Comparison of ENCODE assay signal across 30 cellular contexts in genomic region chr1:210299501-210299900, GRCh38. TPM values are rescaled to one million over a fixed set of nuclear protein-coding genes. Genes with fewer than 3 reads are reported as not detected.
A peak's percentile ranks its signal among the peaks of the same experiment; 100 is the strongest.
DNase-seq lines count a peak whose midpoint lies in the region; ATAC-seq and TF ChIP-seq lines count a peak whose summit lies in the region.
"Had no signal": no experiment of that assay in that cellular context is flagged by ENCODE, and none has a peak within 500 bp of the region (broad histone marks: within the 10 kb centered on the region; RNA-seq: fewer than 3 reads in every experiment).

No MANE protein-coding gene starts in this region.

- H3K79me1 ChIP-seq in trophoblast cell (ENCODE audit: low read length): peaks cover 17% of the 10 kb centered on the region

- H3K4me1 ChIP-seq in HEK293 (ENCODE audit: control insufficient read depth, insufficient read depth, low read length) (peaks cover 10% of the 10 kb centered on the region; the same call in 1 of the 2 replicates), foreskin keratinocyte (peaks cover 4% of the 10 kb centered on the region), trophoblast cell (ENCODE audit: control insufficient read depth in 1 of 2, insufficient read depth in 2 of 2, low read length in 2 of 2) (peaks cover 14 to 25% of the 10 kb centered on the region in 2 experiments)
- H3K4me1 ChIP-seq: BLaER1 treated with 17β-estradiol and CSF1 and Interleukin-3, amounts not matched to agents 10 nM and 100 nM; Caco-2 had no signal

- CTCF ChIA-PET in HEK293 (lab: Yijun Ruan, JAX): interaction anchor here (0.6 to 1.1 kb wide), 4 partner anchors 9 to 285 kb away, joined by 3 to 6 read pairs (median 3); no protein-coding TSS in a partner anchor

- no peak overlapping the region for H4K8ac ChIP-seq in trophoblast cell (ENCODE audit: low read depth, low read length)

- no peaks in the 10 kb centered on the region for H3K36me3 ChIP-seq in HEK293 (ENCODE audit: control insufficient read depth in 2 of 2, insufficient read depth in 1 of 2, low read length in 2 of 2)
- H3K36me3 ChIP-seq in trophoblast cell (ENCODE audit: control insufficient read depth in 1 of 2, insufficient read depth in 2 of 2, low read length in 2 of 2): no peaks in the 10 kb centered on the region
- H3K36me3 ChIP-seq: BLaER1 treated with 17β-estradiol and CSF1 and Interleukin-3, amounts not matched to agents 10 nM and 100 nM; gastrocnemius medialis; MG63; neural progenitor cell; right atrium auricular region had no signal

- no peak overlapping the region for H2BK12ac ChIP-seq in trophoblast cell (ENCODE audit: low read length)

- DNase-seq in RPMI7951 (ENCODE audit: low read depth): peak; percentile 49
- DNase-seq in foreskin keratinocyte: peak; percentile 24 to 62
- peak; percentile 11 to 68 for DNase-seq in trophoblast cell
- DNase-seq in head of caudate nucleus: no peak
- DNase-seq in SKM-1 (lab: John Stamatoyannopoulos, UW; ENCODE audit: unreplicated experiment): no peak
- DNase-seq in COR-L47 (lab: John Stamatoyannopoulos, UW): no peak
- DNase-seq: activated CD4-positive, alpha-beta T cell treated with anti-CD3 and anti-CD28 coated beads, Interleukin-2, amount 50 U/mL, for 1 hour; activated CD4-positive, CD25-positive, alpha-beta regulatory T cell; activated gamma-delta T cell; activated T-cell treated with anti-CD3 and anti-CD28 coated beads, Interleukin-2, amount 50 U/mL, for 4 hours; Caco-2; gastrocnemius medialis; GDM1; KG1; left colon; MG63; NCI-H1105 treated with DMSO at 0.1 percent for 48 hours; NCI-H2029; NCI-H446; NCI-H774; SK-N-SH; small intestine; stimulated activated naive B cell treated with anti-CD40 and anti-IgM and Interleukin-4, amounts not matched to agents 10 μg/mL and 1 μg/mL and 100 μg/mL, for 72 hours had no signal

- H3K4me3 ChIP-seq in HEK293 (ENCODE audit: low read depth, low read length): no peak overlapping the region
- H3K4me3 ChIP-seq in trophoblast cell (ENCODE audit: low read depth, low read length): no peak overlapping the region
- H3K4me3 ChIP-seq: BLaER1 treated with 17β-estradiol and CSF1 and Interleukin-3, amounts not matched to agents 10 nM and 100 nM; gastrocnemius medialis; hepatocyte; MG63; neural progenitor cell; right atrium auricular region had no signal

- no peak overlapping the region for H2BK5ac ChIP-seq in trophoblast cell (ENCODE audit: low read depth, low read length, poor library complexity)

- POLR2A ChIA-PET in HEK293 (lab: Yijun Ruan, JAX): no interaction called here

- no peak overlapping the region for H3K4ac ChIP-seq in trophoblast cell (ENCODE audit: low read depth, low read length)

- peaks cover 3% of the 10 kb centered on the region for H3K79me2 ChIP-seq in trophoblast cell (ENCODE audit: control insufficient read depth, insufficient read depth, low read length, poor library complexity)
- H3K79me2 ChIP-seq: hepatocyte had no signal

- no peak overlapping the region for H2BK120ac ChIP-seq in trophoblast cell (ENCODE audit: insufficient read depth, low read length, poor library complexity)

- H3K27me3 ChIP-seq in foreskin keratinocyte (peaks cover 61% of the 10 kb centered on the region), trophoblast cell (ENCODE audit: insufficient read depth, low read length) (no peaks in the 10 kb centered on the region)
- H3K27me3 ChIP-seq: gastrocnemius medialis, hepatocyte, MG63, neural progenitor cell, right atrium auricular region had no signal

- H2AFZ ChIP-seq in trophoblast cell (ENCODE audit: insufficient read depth, low read length, poor library complexity): no peak overlapping the region
- H2AFZ ChIP-seq: hepatocyte, neural progenitor cell had no signal

- H3K23ac ChIP-seq in trophoblast cell (ENCODE audit: low read length): no peak overlapping the region

- intact Hi-C loops in head of caudate nucleus (cut with DNase I): no loop called here

- no peak for TF ChIP-seq CTCF in HEK293 (tag by site-specific recombination; IDR thresholded peaks at IDR 0.05)
- TF ChIP-seq CTCF in foreskin keratinocyte (conservative IDR thresholded peaks at IDR 0.05): no peak

- no peak overlapping the region for H3K18ac ChIP-seq in trophoblast cell (ENCODE audit: low read length)

- H3K9ac ChIP-seq in trophoblast cell (ENCODE audit: low read length): no peak overlapping the region
- H3K9ac ChIP-seq: BLaER1 treated with 17β-estradiol and CSF1 and Interleukin-3, amounts not matched to agents 10 nM and 100 nM; neural progenitor cell; SK-N-SH had no signal

- no peak overlapping the region for H4K91ac ChIP-seq in trophoblast cell (ENCODE audit: low read depth, low read length)

- H2AK5ac ChIP-seq in trophoblast cell (ENCODE audit: low read length): no peak overlapping the region

- ATAC-seq in foreskin keratinocyte (no peak), GM19328 (IDR thresholded peaks at IDR 0.05; ENCODE audit: unreplicated experiment) (no peak)
- ATAC-seq: activated T-cell treated with anti-CD3 and anti-CD28 coated beads, Interleukin-2, amount 50 U/mL, for 4 hours; gastrocnemius medialis; HCT116; left colon; stimulated activated naive B cell treated with anti-CD40 and anti-IgM and Interleukin-4, amounts not matched to agents 10 μg/mL and 1 μg/mL and 100 μg/mL, for 72 hours had no signal

- H4K12ac ChIP-seq in trophoblast cell (ENCODE audit: low read depth, low read length): no peak overlapping the region

- no CpG with 5 or more reads among the region's 5 CpGs for WGBS in trophoblast cell (ENCODE audit: extremely low coverage, insufficient coverage, insufficient read length)

- H3K27ac ChIP-seq in HEK293 (ENCODE audit: extremely low read depth, low read depth, low read length) (no peak overlapping the region), foreskin keratinocyte (no peak overlapping the region), trophoblast cell (ENCODE audit: low read depth, low read length) (no peak overlapping the region)
- H3K27ac ChIP-seq: BLaER1 treated with 17β-estradiol and CSF1 and Interleukin-3, amounts not matched to agents 10 nM and 100 nM; gastrocnemius medialis; neural progenitor cell; right atrium auricular region had no signal

- H3K9me3 ChIP-seq in HEK293 (ENCODE audit: control insufficient read depth, insufficient read depth, low read depth, low read length): no peaks in the 10 kb centered on the region
- no peaks in the 10 kb centered on the region for H3K9me3 ChIP-seq in trophoblast cell (ENCODE audit: insufficient read depth, low read depth, low read length)
- H3K9me3 ChIP-seq: BLaER1 treated with 17β-estradiol and CSF1 and Interleukin-3, amounts not matched to agents 10 nM and 100 nM; Caco-2; gastrocnemius medialis; MG63; right atrium auricular region; SK-N-SH had no signal

- H3K4me2 ChIP-seq in trophoblast cell (ENCODE audit: low read length): no peak overlapping the region
- H3K4me2 ChIP-seq: BLaER1 treated with 17β-estradiol and CSF1 and Interleukin-3, amounts not matched to agents 10 nM and 100 nM; hepatocyte; neural progenitor cell; SK-N-SH had no signal

- no peak overlapping the region for H3K14ac ChIP-seq in trophoblast cell (ENCODE audit: low read length)

TF ChIP-seq in HEK293, 187 proteins besides CTCF, POLR2A, EP300 and RAD21:
- TF ChIP-seq EGR2 (tag by site-specific recombination; IDR thresholded peaks at IDR 0.05; ENCODE audit: low read depth): peak; percentile 31; the same call in 1 of the 2 replicates
- no peak for TF ChIP-seq ZNF621 (tag by site-specific recombination; IDR thresholded peaks at IDR 0.05)
- TF ChIP-seq ZNF239 (tag by site-specific recombination; IDR thresholded peaks at IDR 0.05): no peak
- TF ChIP-seq ZFHX2 (tag by site-specific recombination; conservative IDR thresholded peaks at IDR 0.05): peak; percentile 48
- no peak for TF ChIP-seq ZNF791 (tag by site-specific recombination; IDR thresholded peaks at IDR 0.05)
- TF ChIP-seq, protein P1, sequence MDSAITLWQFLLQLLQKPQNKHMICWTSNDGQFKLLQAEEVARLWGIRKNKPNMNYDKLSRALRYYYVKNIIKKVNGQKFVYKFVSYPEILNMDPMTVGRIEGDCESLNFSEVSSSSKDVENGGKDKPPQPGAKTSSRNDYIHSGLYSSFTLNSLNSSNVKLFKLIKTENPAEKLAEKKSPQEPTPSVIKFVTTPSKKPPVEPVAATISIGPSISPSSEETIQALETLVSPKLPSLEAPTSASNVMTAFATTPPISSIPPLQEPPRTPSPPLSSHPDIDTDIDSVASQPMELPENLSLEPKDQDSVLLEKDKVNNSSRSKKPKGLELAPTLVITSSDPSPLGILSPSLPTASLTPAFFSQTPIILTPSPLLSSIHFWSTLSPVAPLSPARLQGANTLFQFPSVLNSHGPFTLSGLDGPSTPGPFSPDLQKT (IDR thresholded peaks at IDR 0.05; ENCODE audit: borderline replicate concordance, low read depth, low read length): no peak
- no peak for TF ChIP-seq ZNF26 (tag by site-specific recombination; IDR thresholded peaks at IDR 0.05)

RNA-seq across cellular contexts. Expression of gene HHAT, which starts 29.2 kb away (rescaled TPM):
- 3.1 and 4.2 TPM in 2 replicates for total RNA-seq in RPMI7951 (2014; rRNA removed; shearing (Covaris generic))
- 4.2 and 4.7 TPM in 2 replicates for total RNA-seq in foreskin keratinocyte
- polyA plus RNA-seq in foreskin keratinocyte: 2.3 and 2.5 TPM in 2 replicates
- 5.1 and 5.2 TPM in 2 replicates for polyA plus RNA-seq in trophoblast cell (2013)

Comparison
In these comparisons a context has a peak if more than half of its experiments do, and no peak if none do; other contexts are left out.
1. DNase-seq: peak in RPMI7951 (single experiment), foreskin keratinocyte (2 of 2) and trophoblast cell (2 of 2); none in head of caudate nucleus (0 of 42), SKM-1 (single experiment) and COR-L47 (single experiment).